Comparison of ENCODE assay signal across 11 cellular contexts in genomic region chr1:2206813-2207488, GRCh38. TPM values are rescaled to one million over a fixed set of nuclear protein-coding genes. Genes with fewer than 3 reads are reported as not detected.
A peak's percentile ranks its signal among the peaks of the same experiment; 100 is the strongest.
DNase-seq lines count a peak whose midpoint lies in the region; ATAC-seq, FAIRE-seq and TF ChIP-seq lines count a peak whose summit lies in the region.
"Had no signal": no experiment of that assay in that cellular context is flagged by ENCODE, and none has a peak within 500 bp of the region (broad histone marks: within the 10 kb centered on the region; RNA-seq: fewer than 3 reads in every experiment).

No MANE protein-coding gene starts in this region.

- H3K27me3 ChIP-seq in K562 (ENCODE audit: control insufficient read depth in 2 of 2, insufficient read depth in 2 of 2, low read length in 2 of 2): no peaks in the 10 kb centered on the region
- no peaks in the 10 kb centered on the region for H3K27me3 ChIP-seq in right lobe of liver
- H3K27me3 ChIP-seq in stomach smooth muscle (ENCODE audit: control insufficient read depth in 1 of 2, insufficient read depth in 2 of 2, low read length in 2 of 2): no peaks in the 10 kb centered on the region

- DNase-seq in GM20000 (ENCODE audit: low spot score) (peak; percentile 21), K562 (ENCODE audit: extremely low read depth in 1 of 4, low spot score in 3 of 4) (peak; percentile 57 to 85 (median 63)), right lobe of liver (peak in 2 of 3 donors; percentile 84 to 88), G401 (ENCODE audit: low spot score) (no peak), GM12892 (ENCODE audit: insufficient read length) (no peak), GM10248 (ENCODE audit: extremely low spot score) (no peak)
- DNase-seq: activated CD4-positive, alpha-beta T cell treated with anti-CD3 and anti-CD28 coated beads, Interleukin-2, amount 50 U/mL, for 4 hours had no signal

- H3K9me3 ChIP-seq in K562 (replicated peaks; ENCODE audit: control insufficient read depth, insufficient read depth, low read depth, low read length) (no peaks in the 10 kb centered on the region), right lobe of liver (no peaks in the 10 kb centered on the region), stomach smooth muscle (ENCODE audit: control insufficient read depth in 2 of 2, low read length in 2 of 2) (no peaks in the 10 kb centered on the region)

- POLR2A ChIA-PET in K562 (lab: Yijun Ruan, JAX) (interaction anchor here (0.6 to 3.7 kb wide), 9 partner anchors 11 to 145 kb away, joined by 3 to 27 read pairs (median 4); no protein-coding TSS in a partner anchor), GM10248 (lab: Yijun Ruan, JAX) (interaction anchor here (1.0 kb wide), 1 partner anchor 21 kb away, joined by 3 read pairs; the partner anchor contains the start of gene SKI)

- no peaks in the 10 kb centered on the region for H3K36me3 ChIP-seq in K562 (ENCODE audit: control insufficient read depth, insufficient read depth, low read length)
- H3K36me3 ChIP-seq in right lobe of liver: no peaks in the 10 kb centered on the region
- H3K36me3 ChIP-seq in stomach smooth muscle (ENCODE audit: control insufficient read depth in 2 of 2, insufficient read depth in 2 of 2, low read length in 2 of 2): no peaks in the 10 kb centered on the region

- peak overlapping the region; percentile 82 for H2AFZ ChIP-seq in K562 (ENCODE audit: low read depth, low read length)

- H3K9ac ChIP-seq in K562 (ENCODE audit: insufficient read depth in 1 of 2, low read depth in 2 of 2, low read length in 2 of 2): peak overlapping the region; percentile 39 to 91; a peak in 3 of 4 replicates
- peak overlapping the region; percentile 15 to 47 for H3K9ac ChIP-seq in stomach smooth muscle (ENCODE audit: low read length in 2 of 2)
- H3K9ac ChIP-seq: KMS-11 had no signal

- CTCF ChIA-PET in K562 (lab: Yijun Ruan, JAX; ENCODE audit: low intra/inter-chr PET ratio) (no interaction called here), GM10248 (lab: Yijun Ruan, JAX) (interaction anchor here (1.6 to 2.0 kb wide), 2 partner anchors 12 to 108 kb away, joined by 4 to 11 read pairs; partner anchors contain the start of gene FAAP20)

- no TSS peak for BruUV-seq in K562 (replicated peaks; lab: Mats Ljungman, UMichigan)

- no peaks in the 10 kb centered on the region for H3K9me1 ChIP-seq in K562 (ENCODE audit: control insufficient read depth, insufficient read depth, low read length)

- H3K4me2 ChIP-seq in K562 (ENCODE audit: insufficient read depth, low read length): peak overlapping the region; percentile 72
- H3K4me2 ChIP-seq: KMS-11 had no signal

- TF ChIP-seq POLR2A in K562 (conservative IDR thresholded peaks at IDR 0.05) (no peak), right lobe of liver (IDR thresholded peaks at IDR 0.05) (peak; percentile 24), GM12892 (IDR thresholded peaks at IDR 0.05; ENCODE audit: low read depth, low read length) (no peak)

- intact Hi-C loops in K562 (cut with micrococcal nuclease) (no loop called here), right lobe of liver (cut with DNase I) (no loop called here)

- no peaks in the 10 kb centered on the region; the same call in 2 of the 3 replicates for H3K79me2 ChIP-seq in K562 (ENCODE audit: control insufficient read depth, insufficient read depth, low read length)

- FAIRE-seq in K562 (lab: Jason Lieb, UNC) (peak; percentile 92), GM12892 (lab: Jason Lieb, UNC) (no peak)
- FAIRE-seq: frontal cortex had no signal

- in situ Hi-C loops in K562 (cut with MboI) (no loop called here), G401 (cut with HindIII; ENCODE audit: low sequenced_read_pairs) (no loop called here)

- ATAC-seq in K562 (peak; percentile 51), right lobe of liver (peak; percentile 3 to 40 (median 18)), HG03457 (IDR thresholded peaks at IDR 0.05; ENCODE audit: unreplicated experiment) (no peak)

- H3K4me1 ChIP-seq in K562 (replicated peaks in 1 of 2; ENCODE audit: control insufficient read depth in 2 of 2, insufficient read depth in 2 of 2, low read length in 2 of 2) (peaks cover 27 to 81% of the 10 kb centered on the region in 2 experiments), right lobe of liver (peaks cover 0 to 36% (median 17%) of the 10 kb centered on the region in 4 donors), stomach smooth muscle (ENCODE audit: control insufficient read depth, insufficient read depth, low read length) (peaks cover 68% of the 10 kb centered on the region)

- H3K27ac ChIP-seq in K562 (ENCODE audit: extremely low read depth, low read depth, low read length) (peak overlapping the region; percentile 36; the same call in 1 of the 3 replicates), right lobe of liver (peak overlapping the region; percentile 92 to 97 (median 97)), stomach smooth muscle (ENCODE audit: low read length) (peak overlapping the region; percentile 87)
- H3K27ac ChIP-seq: KMS-11 had no signal

- WGBS in K562 (ENCODE audit: insufficient coverage, low coverage, missing lambda C conversion rate): 34% methylated on average over 15 of the region's 16 CpGs
- WGBS in right lobe of liver (ENCODE audit: insufficient coverage, low coverage, low lambda C conversion rate, missing lambda C conversion rate): 8% methylated on average over 4 of the region's 16 CpGs

- peak overlapping the region; percentile 12; the same call in 1 of the 2 replicates for H3K4me3 ChIP-seq in K562
- H3K4me3 ChIP-seq in right lobe of liver: peak overlapping the region in 2 of 3 donors; percentile 55 to 58
- H3K4me3 ChIP-seq in stomach smooth muscle (ENCODE audit: low read length in 2 of 2): peak overlapping the region in 1 of 2 donors; percentile 60

- no peak for TF ChIP-seq RAD21 in K562 (CRISPR knock-in tag; conservative IDR thresholded peaks at IDR 0.05 in 1 of 2, IDR thresholded peaks at IDR 0.05 in 1 of 2)

- TF ChIP-seq CTCF in GM20000 (IDR thresholded peaks at IDR 0.05; ENCODE audit: extremely low read depth, missing control alignments) (no peak), K562 (IDR thresholded peaks at IDR 0.05 in 2 of 3, conservative IDR thresholded peaks at IDR 0.05 in 1 of 3; ENCODE audit: insufficient read depth in 2 of 3, low read depth in 1 of 3, low read length in 3 of 3) (no peak), right lobe of liver (IDR thresholded peaks at IDR 0.05) (no peak), GM10248 (IDR thresholded peaks at IDR 0.05; ENCODE audit: control extremely low read depth, extremely low read depth, low read depth, missing control alignments) (no peak)

- no peaks in the 10 kb centered on the region for H4K20me1 ChIP-seq in K562 (replicated peaks; ENCODE audit: control insufficient read depth, insufficient read depth, low read length)

- no peak for TF ChIP-seq EP300 in K562 (IDR thresholded peaks at IDR 0.05; ENCODE audit: low read length)

TF ChIP-seq in K562, 482 proteins besides CTCF, POLR2A, EP300 and RAD21 (continues in another document):
- TF ChIP-seq CTBP1 (IDR thresholded peaks at IDR 0.05; ENCODE audit: borderline replicate concordance): 0 out of 2 replicates have a peak, but pooled peaks have one; percentile 61

RNA-seq across cellular contexts. Expression of gene FAAP20, which starts 12.4 kb away (rescaled TPM):
- 32.5 and 87.9 TPM in 2 replicates for total RNA-seq in K562 (2011; cell fraction: chromatin; rRNA removed; ENCODE audit: low replicate concordance)
- 57.6 and 57.7 TPM in 2 replicates for total RNA-seq in K562 (2011; cell fraction: nucleolus; rRNA removed)
- total RNA-seq in K562 (2011; cell fraction: nucleoplasm; rRNA removed): 37.4 and 38.2 TPM in 2 replicates
- total RNA-seq in K562 (2014; rRNA removed) (74.4 and 79.5 TPM in 2 replicates), K562 (2014; rRNA removed; fragmentation: Illumina TruSeq; extraction: Trizol) (4.5 and 5.2 TPM in 2 replicates), K562 (2015; rRNA removed; fragmentation: Illumina TruSeq; extraction: Trizol) (13.7 and 15.9 TPM in 2 replicates), K562 (2021) (142 TPM in 2 replicates), right lobe of liver (10 to 100 TPM; 18.9 to 26.0 (median 24.4) TPM)
- polyA plus RNA-seq in K562 (2011; rRNA removed) (9.9 and 13.5 TPM in 2 replicates), K562 (2014; fragmentation: Illumina TruSeq; extraction: Trizol) (8.4 and 22.6 TPM in 2 replicates), K562 (2014; fragmentation: Nextera tagmentation; extraction: Ambion mirVana) (1 to 10 TPM in 1 of 2 experiments, under 1 TPM in 1; 0.58 to 1.0 TPM), K562 (2014; rRNA removed) (143 and 153 TPM in 2 replicates)
- 19.5 and 92.5 TPM in 2 replicates for polyA plus RNA-seq in K562 (2011; cell fraction: cytosol; rRNA removed)
- polyA plus RNA-seq in K562 (2011; cell fraction: nucleus; rRNA removed): 23.2 and 44.5 TPM in 2 replicates
- polyA plus RNA-seq in K562 (2012): 74.5 and 114 TPM in 2 replicates
- polyA minus RNA-seq in K562 (2011; rRNA and poly(A)+ RNA removed): 3.3 and 3.9 TPM in 2 replicates
- polyA minus RNA-seq in K562 (2011; cell fraction: cytosol; rRNA and poly(A)+ RNA removed): 16.1 and 25.8 TPM in 2 replicates
- 10.0 and 14.0 TPM in 2 replicates for polyA minus RNA-seq in K562 (2011; cell fraction: nucleus; rRNA and poly(A)+ RNA removed)
- total RNA-seq in G401 (2014; rRNA removed; shearing (Covaris generic)): 79.9 and 105 TPM in 2 replicates
- 4.9 TPM for polyA plus RNA-seq in GM12892 (2012; ENCODE audit: missing spikeins)

RNA-seq across cellular contexts. Expression of gene SKI, which starts 21.2 kb away (rescaled TPM):
- total RNA-seq in K562 (2011; cell fraction: chromatin; rRNA removed; ENCODE audit: low replicate concordance): 25.0 and 40.0 TPM in 2 replicates
- 28.2 and 34.2 TPM in 2 replicates for total RNA-seq in K562 (2011; cell fraction: nucleolus; rRNA removed)
- total RNA-seq in K562 (2011; cell fraction: nucleoplasm; rRNA removed): 21.0 and 24.4 TPM in 2 replicates
- 10.8 and 16.6 TPM in 2 replicates for total RNA-seq in K562 (2014; rRNA removed)
- total RNA-seq in K562 (2014; rRNA removed; fragmentation: Illumina TruSeq; extraction: Trizol): 2.8 and 3.2 TPM in 2 replicates
- 4.6 and 5.6 TPM in 2 replicates for total RNA-seq in K562 (2015; rRNA removed; fragmentation: Illumina TruSeq; extraction: Trizol)
- 55.4 and 60.5 TPM in 2 replicates for total RNA-seq in K562 (2021)
- 3.1 and 4.6 TPM in 2 replicates for polyA plus RNA-seq in K562 (2011; rRNA removed)
- polyA plus RNA-seq in K562 (2011; cell fraction: cytosol; rRNA removed): 3.6 and 6.1 TPM in 2 replicates
- 8.6 and 16.4 TPM in 2 replicates for polyA plus RNA-seq in K562 (2011; cell fraction: nucleus; rRNA removed)
- polyA plus RNA-seq in K562 (2012): 13.2 and 13.6 TPM in 2 replicates
- polyA plus RNA-seq in K562 (2014; fragmentation: Illumina TruSeq; extraction: Trizol): 15.8 and 21.4 TPM in 2 replicates
- under 1 TPM; 0.10 to 0.39 TPM for polyA plus RNA-seq in K562 (2014; fragmentation: Nextera tagmentation; extraction: Ambion mirVana)
- polyA plus RNA-seq in K562 (2014; rRNA removed): 16.4 and 17.0 TPM in 2 replicates
- polyA minus RNA-seq in K562 (2011; rRNA and poly(A)+ RNA removed): 2.7 and 4.6 TPM in 2 replicates
- 20.6 and 21.9 TPM in 2 replicates for polyA minus RNA-seq in K562 (2011; cell fraction: cytosol; rRNA and poly(A)+ RNA removed)
- polyA minus RNA-seq in K562 (2011; cell fraction: nucleus; rRNA and poly(A)+ RNA removed): 8.6 and 10.9 TPM in 2 replicates
- total RNA-seq in right lobe of liver: 10 to 100 TPM; 23.7 to 84.8 (median 31.4) TPM
- 5.8 and 15.2 TPM in 2 replicates for total RNA-seq in G401 (2014; rRNA removed; shearing (Covaris generic))
- 2.0 TPM for polyA plus RNA-seq in GM12892 (2012; ENCODE audit: missing spikeins)

Comparison
In these comparisons a context has a peak if more than half of its experiments do, and no peak if none do; other contexts are left out.
1. DNase-seq: peak in GM20000 (single experiment), K562 (4 of 4) and right lobe of liver (2 of 3); none in G401 (single experiment), GM12892 (single experiment) and GM10248 (single experiment).
2. H3K27ac ChIP-seq: peak in every context shown above with its lines; median percentile 97 in right lobe of liver; 87 in stomach smooth muscle; 36 in K562.